ENCODE assay signal across 14 cellular contexts in the genomic region with DNA sequence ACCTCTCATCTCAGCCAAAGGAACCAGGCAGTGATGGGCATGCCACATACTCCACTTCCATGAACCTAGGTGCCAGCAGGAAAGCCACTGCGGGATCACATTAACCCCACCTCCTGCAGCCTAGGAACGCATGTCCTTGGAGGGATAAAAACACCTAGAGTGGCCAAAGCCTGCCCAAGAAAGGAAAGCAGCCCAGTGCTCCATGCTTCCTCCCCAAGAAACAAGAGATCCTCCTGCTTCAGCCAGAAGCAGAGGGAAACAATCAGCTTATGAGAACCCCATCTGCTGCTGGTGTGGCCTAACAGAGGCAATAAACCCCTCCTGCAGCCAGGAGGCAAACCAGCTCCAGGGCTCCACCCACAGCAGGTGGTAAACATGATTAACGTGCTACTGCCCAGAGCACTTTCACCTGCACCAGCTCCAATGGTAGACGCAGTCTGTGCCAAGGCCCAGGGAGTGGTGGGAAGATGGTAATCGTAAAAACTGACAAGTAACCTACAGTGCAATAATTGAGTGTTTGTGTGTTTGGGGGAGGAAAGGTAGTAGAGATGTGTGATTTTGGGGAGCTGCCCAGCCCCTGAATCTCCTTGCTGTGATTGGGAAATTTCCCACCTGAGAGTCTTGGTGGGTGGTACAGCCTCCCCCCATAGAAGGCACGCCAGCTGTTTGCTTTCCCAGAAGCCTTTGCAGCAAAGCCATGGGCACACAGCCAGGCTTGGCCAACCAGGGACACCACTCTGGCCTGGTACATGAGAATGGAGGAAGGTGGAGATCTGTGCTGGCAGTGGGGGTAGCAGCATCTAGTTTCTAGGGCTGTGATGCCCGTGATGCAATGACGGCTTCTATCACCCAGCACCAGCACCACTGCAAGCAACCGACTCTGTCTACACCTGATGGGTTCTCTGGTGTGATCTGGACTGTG. TPM values are rescaled to one million over a fixed set of nuclear protein-coding genes. Genes with fewer than 3 reads are reported as not detected.
DNase-seq lines count a peak whose midpoint lies in the region; TF ChIP-seq lines count a peak whose summit lies in the region.
"Had no signal": no experiment of that assay in that cellular context is flagged by ENCODE, and none has a peak within 500 bp of the region (broad histone marks: within the 10 kb centered on the region; RNA-seq: fewer than 3 reads in every experiment).

No MANE protein-coding gene starts in this region.

- H3K4me3 ChIP-seq in mammary epithelial cell (replicated peaks in 1 of 3; ENCODE audit: insufficient read depth in 1 of 3, low read depth in 2 of 3, low read length in 3 of 3) (no peak overlapping the region), colonic mucosa (no peak overlapping the region), stomach (no peak overlapping the region), neuronal stem cell (ENCODE audit: low read length in 2 of 2) (no peak overlapping the region)
- H3K4me3 ChIP-seq: thyroid gland had no signal

- H3K4me3 Mint-ChIP-seq in MCF 10A (ENCODE audit: unreplicated experiment), result no peak overlapping the region

- intact Hi-C loops in MCF 10A (cut with micrococcal nuclease), result no loop called here
- intact Hi-C loops in mammary epithelial cell (cut with micrococcal nuclease), result no loop called here
- intact Hi-C loops in colonic mucosa (cut with DNase I), result no loop called here
- intact Hi-C loops in stomach (cut with DNase I; ENCODE audit: low total_unique reads), result no loop called here

- no peak for TF ChIP-seq CTCF in MCF 10A (IDR thresholded peaks at IDR 0.05; ENCODE audit: unreplicated experiment)
- TF ChIP-seq CTCF in mammary epithelial cell (conservative IDR thresholded peaks at IDR 0.05 in 1 of 2, IDR thresholded peaks at IDR 0.05 in 1 of 2; ENCODE audit: extremely low read depth in 1 of 2, insufficient read depth in 1 of 2, low read depth in 1 of 2, low read length in 2 of 2), result no peak
- TF ChIP-seq CTCF in colonic mucosa (IDR thresholded peaks at IDR 0.05), result no peak
- TF ChIP-seq CTCF in stomach (IDR thresholded peaks at IDR 0.05), result peak in 3 of 7 experiments; percentile 26 to 59 (median 39)

- H3K27ac ChIP-seq in mammary epithelial cell (ENCODE audit: insufficient read depth, low read depth, low read length) (no peak overlapping the region), colonic mucosa (peak overlapping the region; percentile 56), stomach (peak overlapping the region in 1 of 5 donors; percentile 13), neuronal stem cell (replicated peaks; ENCODE audit: low read length) (no peak overlapping the region)
- H3K27ac ChIP-seq: thyroid gland had no signal

- BruUV-seq in MCF 10A (replicated peaks; lab: Mats Ljungman, UMichigan) (no TSS peak), mammary epithelial cell (replicated peaks; lab: Mats Ljungman, UMichigan) (no TSS peak)

- H2AK5ac ChIP-seq in neuronal stem cell (ENCODE audit: low read depth, low read length), result no peak overlapping the region

- H2BK15ac ChIP-seq in neuronal stem cell (ENCODE audit: low read length), result no peak overlapping the region

- H3K9me3 ChIP-seq in mammary epithelial cell (replicated peaks; ENCODE audit: insufficient read depth, low read length), result no peaks in the 10 kb centered on the region
- no peaks in the 10 kb centered on the region for H3K9me3 ChIP-seq in colonic mucosa
- no peaks in the 10 kb centered on the region for H3K9me3 ChIP-seq in stomach
- H3K9me3 ChIP-seq in neuronal stem cell (replicated peaks in 1 of 2; ENCODE audit: control insufficient read depth in 2 of 2, insufficient read depth in 1 of 2, low read depth in 1 of 2, low read length in 2 of 2), result peaks cover 0 to 3% of the 10 kb centered on the region in 2 donors
- H3K9me3 ChIP-seq: thyroid gland had no signal

- no peaks in the 10 kb centered on the region for H3K27me3 ChIP-seq in mammary epithelial cell (ENCODE audit: insufficient read depth, low read length)
- no peaks in the 10 kb centered on the region for H3K27me3 ChIP-seq in colonic mucosa
- H3K27me3 ChIP-seq in stomach, result no peaks in the 10 kb centered on the region
- H3K27me3 ChIP-seq in neuronal stem cell (ENCODE audit: control insufficient read depth in 3 of 3, insufficient read depth in 3 of 3, low read depth in 1 of 3, low read length in 3 of 3), result no peaks in the 10 kb centered on the region
- H3K27me3 ChIP-seq: thyroid gland had no signal

- no peak for TF ChIP-seq EP300 in stomach (IDR thresholded peaks at IDR 0.05)

- in situ Hi-C loops in mammary epithelial cell (cut with MboI; ENCODE audit: low sequenced_read_pairs in 2 of 2), result no loop called here

- no peak overlapping the region for H3K23ac ChIP-seq in neuronal stem cell (ENCODE audit: low read depth, low read length, poor library complexity)

- no peak overlapping the region for H3K4ac ChIP-seq in neuronal stem cell (ENCODE audit: low read length)

- H2AFZ ChIP-seq in mammary epithelial cell (ENCODE audit: low read depth, low read length) (no peak overlapping the region), neuronal stem cell (ENCODE audit: low read length) (no peak overlapping the region)

- CTCF ChIA-PET in MCF 10A (lab: Yijun Ruan, JAX) (interaction anchor here (0.9 to 3.0 kb wide), 2 partner anchors 11 to 196 kb away, joined by 4 to 9 read pairs; partner anchors contain the start of gene SIRT5), mammary epithelial cell (lab: Charles Lee; ENCODE audit: low non-redundant PET) (no interaction called here)

- no peak overlapping the region for H3K18ac ChIP-seq in neuronal stem cell (ENCODE audit: low read length)

- H3K4me2 ChIP-seq in mammary epithelial cell (ENCODE audit: insufficient read depth, low read depth, low read length), result no peak overlapping the region
- H3K4me2 ChIP-seq in neuronal stem cell (ENCODE audit: insufficient read depth, low read length, poor library complexity, severe bottlenecking), result no peak overlapping the region

- H3K27ac Mint-ChIP-seq in MCF 10A (ENCODE audit: low read depth, unreplicated experiment), result no peak overlapping the region

- POLR2A ChIA-PET in MCF 10A (lab: Yijun Ruan, JAX), result interaction anchor here (0.8 to 1.5 kb wide), 5 partner anchors 9 to 1065 kb away, joined by 3 to 6 read pairs (median 3); no protein-coding TSS in a partner anchor

- H3K4me1 ChIP-seq in mammary epithelial cell (ENCODE audit: insufficient read depth, low read length), result peaks cover 9% of the 10 kb centered on the region
- H3K4me1 ChIP-seq in colonic mucosa, result peaks cover 18% of the 10 kb centered on the region
- peaks cover 11 to 47% (median 35%) of the 10 kb centered on the region in 4 donors for H3K4me1 ChIP-seq in stomach
- H3K4me1 ChIP-seq in neuronal stem cell (ENCODE audit: control insufficient read depth in 2 of 2, insufficient read depth in 1 of 2, low read depth in 1 of 2, low read length in 2 of 2), result no peaks in the 10 kb centered on the region

- TF ChIP-seq POLR2A in stomach (IDR thresholded peaks at IDR 0.05), result no peak

- no peak overlapping the region for H2BK120ac ChIP-seq in neuronal stem cell (ENCODE audit: low read depth, low read length)

- H3K79me1 ChIP-seq in neuronal stem cell (ENCODE audit: low read depth, low read length), result no peaks in the 10 kb centered on the region

- DNase-seq in MCF 10A (ENCODE audit: unreplicated experiment) (peak; percentile 35), mammary epithelial cell (no peak), NCI-H2171 treated with DMSO at 0.1 percent for 48 hours (lab: John Stamatoyannopoulos, UW) (peak; percentile 82), colonic mucosa (peak; percentile 91), stomach (peak; percentile 69), neuronal stem cell (ENCODE audit: low spot score) (no peak), NCI-H128 (lab: John Stamatoyannopoulos, UW; ENCODE audit: unreplicated experiment) (no peak)
- DNase-seq in activated naive CD4-positive, alpha-beta T cell (lab: John Stamatoyannopoulos, UW), result no peak
- DNase-seq: activated CD4-positive, alpha-beta T cell treated with anti-CD3 and anti-CD28 coated beads for 48 hours; activated effector memory CD4-positive, alpha-beta T cell treated with Interleukin-2 at 50 U/mL for 16 hours; midbrain; NCI-H446 treated with DMSO at 0.1 percent for 48 hours; right cardiac atrium; thyroid gland had no signal

- H3K79me2 ChIP-seq in mammary epithelial cell (ENCODE audit: insufficient read depth, low read length), result no peaks in the 10 kb centered on the region

- H3K36me3 ChIP-seq in mammary epithelial cell (ENCODE audit: insufficient read depth, low read length), result no peaks in the 10 kb centered on the region
- no peaks in the 10 kb centered on the region for H3K36me3 ChIP-seq in colonic mucosa
- peaks cover 0 to 5% (median 0%) of the 10 kb centered on the region in 4 donors for H3K36me3 ChIP-seq in stomach
- H3K36me3 ChIP-seq in neuronal stem cell (replicated peaks in 1 of 2; ENCODE audit: control insufficient read depth in 2 of 2, insufficient read depth in 2 of 2, low read length in 2 of 2), result no peaks in the 10 kb centered on the region
- H3K36me3 ChIP-seq: thyroid gland had no signal

- no peak overlapping the region for H4K8ac ChIP-seq in neuronal stem cell (ENCODE audit: low read depth, low read length)

- H2BK12ac ChIP-seq in neuronal stem cell (ENCODE audit: low read length), result no peak overlapping the region

- no peak overlapping the region for H3K14ac ChIP-seq in neuronal stem cell (ENCODE audit: low read length)

- no peak overlapping the region for H4K91ac ChIP-seq in neuronal stem cell (ENCODE audit: low read depth, low read length, poor library complexity)

- H3K9ac ChIP-seq in mammary epithelial cell (ENCODE audit: insufficient read depth, low read length) (no peak overlapping the region), colonic mucosa (ENCODE audit: low read depth in 2 of 2, low read length in 2 of 2) (peak overlapping the region in 1 of 2 donors; percentile 19), neuronal stem cell (ENCODE audit: low read depth, low read length, poor library complexity) (no peak overlapping the region)

- no peaks in the 10 kb centered on the region for H3K27me3 Mint-ChIP-seq in MCF 10A (ENCODE audit: insufficient read depth, unreplicated experiment)

- dilution Hi-C loops in mammary epithelial cell (cut with HindIII; ENCODE audit: low sequenced_read_pairs), result no loop called here

- H2BK5ac ChIP-seq in neuronal stem cell (ENCODE audit: low read length), result no peak overlapping the region

- H4K20me1 ChIP-seq in mammary epithelial cell (ENCODE audit: insufficient read depth, low read length), result no peaks in the 10 kb centered on the region

- no peaks in the 10 kb centered on the region for H3K9me3 Mint-ChIP-seq in MCF 10A (ENCODE audit: unreplicated experiment)

- peaks cover 14% of the 10 kb centered on the region for H3K4me1 Mint-ChIP-seq in MCF 10A (ENCODE audit: insufficient read depth, unreplicated experiment)

- no peaks in the 10 kb centered on the region for H3K36me3 Mint-ChIP-seq in MCF 10A (ENCODE audit: insufficient read depth, unreplicated experiment)

- 94% methylated on average over 9 of the region's 9 CpGs for WGBS in mammary epithelial cell (ENCODE audit: low coverage, missing lambda C conversion rate)
- WGBS in stomach, 5 donors, result 53 to 67% (median 55%) methylated on average over 6 to 9 of the region's 9 CpGs
- no CpG with 5 or more reads among the region's 9 CpGs for WGBS in neuronal stem cell (ENCODE audit: extremely low coverage in 2 of 2, insufficient read length in 2 of 2, insufficient replicate concordance in 1 of 2), 2 donors

RNA-seq across cellular contexts. Expression of gene TBC1D7, which starts 50.6 kb away (rescaled TPM):
- total RNA-seq in MCF 10A (2022) (19.5 and 28.5 TPM in 2 replicates), mammary epithelial cell (10 to 100 TPM; 21.0 to 22.1 TPM), colonic mucosa (10 to 100 TPM; 21.4 to 23.3 TPM), stomach (10 to 100 TPM in 1 of 5 donors, 1 to 10 TPM in 3, not detected in 1; 2.7 to 20.4 (median 7.5) TPM)
- polyA plus RNA-seq in mammary epithelial cell (21.8 TPM), stomach (10 to 100 TPM in 2 of 3 donors, 1 to 10 TPM in 1; 8.2 to 15.3 (median 10.2) TPM)
- 30.2 TPM for polyA minus RNA-seq in mammary epithelial cell
- 35.5 TPM for polyA plus RNA-seq in neuronal stem cell (2013, experiment 1 of 2)
- polyA plus RNA-seq in neuronal stem cell (2013, experiment 2 of 2), result 37.0 TPM

Comparison
In these comparisons a context has a peak if more than half of its experiments do, and no peak if none do; other contexts are left out.
1. DNase-seq: peak in MCF 10A (single experiment), NCI-H2171 treated with DMSO at 0.1 percent for 48 hours (single experiment), colonic mucosa (single experiment) and stomach (single experiment); none in mammary epithelial cell (single experiment), activated naive CD4-positive, alpha-beta T cell (0 of 4), neuronal stem cell (single experiment) and NCI-H128 (single experiment).